Comparison of ENCODE assay signal across 15 cellular contexts in genomic region chr6:25499851-25500250, GRCh38.
DNase-seq lines count a peak whose midpoint lies in the region; FAIRE-seq and TF ChIP-seq lines count a peak whose summit lies in the region.
"Had no signal": no experiment of that assay in that cellular context is flagged by ENCODE, and none has a peak within 500 bp of the region (broad histone marks: within the 10 kb centered on the region; RNA-seq: fewer than 3 reads in every experiment).

No MANE protein-coding gene starts in this region.

- H3K27ac ChIP-seq in HUES6 (ENCODE audit: low read depth, low read length) (peak overlapping the region; percentile 23; the same call in 1 of the 2 replicates), mesenchymal stem cell (ENCODE audit: low read length, poor library complexity, severe bottlenecking) (peak overlapping the region; percentile 21), SK-N-SH (ENCODE audit: low read depth in 2 of 2, low read length in 1 of 2) (no peak overlapping the region)
- H3K27ac ChIP-seq: stomach had no signal

- no peaks in the 10 kb centered on the region for H3K9me2 ChIP-seq in SK-N-SH

- no peak overlapping the region for H4K8ac ChIP-seq in mesenchymal stem cell (ENCODE audit: low read length)

- CTCF ChIA-PET in SK-N-SH (lab: Yijun Ruan, JAX) = interaction anchor here (0.6 to 1.3 kb wide), 5 partner anchors 9 to 234 kb away, joined by 3 to 6 read pairs (median 3); partner anchors contain the start of gene CARMIL1

- H2AFZ ChIP-seq in mesenchymal stem cell (ENCODE audit: low read depth, low read length) (no peak overlapping the region), SK-N-SH (ENCODE audit: low read depth) (no peak overlapping the region)

- in situ Hi-C loops in astrocyte of the spinal cord (cut with HindIII; ENCODE audit: low sequenced_read_pairs) = no loop called here

- H3K4me1 ChIP-seq in HUES6 (ENCODE audit: control insufficient read depth, insufficient read depth, low read length) (peaks cover 16% of the 10 kb centered on the region), mesenchymal stem cell (ENCODE audit: control insufficient read depth, insufficient read depth, low read depth, low read length) (peaks cover 1% of the 10 kb centered on the region), SK-N-SH (ENCODE audit: control insufficient read depth in 1 of 2, insufficient read depth in 2 of 2, low read depth in 1 of 2, low read length in 1 of 2) (no peaks in the 10 kb centered on the region; a peak in 3 of 4 replicates)
- H3K4me1 ChIP-seq: stomach had no signal

- H2BK120ac ChIP-seq in mesenchymal stem cell (ENCODE audit: low read depth, low read length) = no peak overlapping the region

- H3K9me3 ChIP-seq in HUES6 (ENCODE audit: control insufficient read depth, insufficient read depth, low read depth, low read length) (no peaks in the 10 kb centered on the region), mesenchymal stem cell (ENCODE audit: control insufficient read depth, low read length) (no peaks in the 10 kb centered on the region), SK-N-SH (no peaks in the 10 kb centered on the region)
- H3K9me3 ChIP-seq: stomach had no signal

- no peak overlapping the region for H2AK5ac ChIP-seq in mesenchymal stem cell (ENCODE audit: low read length, severe bottlenecking)

- no peak overlapping the region for H2BK15ac ChIP-seq in mesenchymal stem cell (ENCODE audit: low read depth, poor library complexity, severe bottlenecking)

- no peak overlapping the region for H3K4ac ChIP-seq in mesenchymal stem cell (ENCODE audit: low read depth in 1 of 2, low read length in 2 of 2)

- H3K9ac ChIP-seq in HUES6 (ENCODE audit: low read length) (no peak overlapping the region), mesenchymal stem cell (ENCODE audit: low read length) (peak overlapping the region; percentile 46), SK-N-SH (no peak overlapping the region)

- TF ChIP-seq RAD21 in SK-N-SH (IDR thresholded peaks at IDR 0.05; ENCODE audit: low read length) = no peak

- peaks cover 0 to 3% (median 2%) of the 10 kb centered on the region in 3 donors for H3K27me3 Mint-ChIP-seq in immature natural killer cell (ENCODE audit: low read depth in 3 of 3)
- H3K27me3 Mint-ChIP-seq: activated B cell treated with CpG ODN at 0.5 μM for 24 hours; activated naive CD4-positive, alpha-beta T cell treated with anti-CD3 and anti-CD28 coated beads, Interleukin-2, amount 10 ng/mL, durations not matched to agents 7 days and 5 days had no signal

- no peak overlapping the region for H3K14ac ChIP-seq in mesenchymal stem cell (ENCODE audit: low read length in 2 of 2)

- no peak overlapping the region for H3K18ac ChIP-seq in mesenchymal stem cell (ENCODE audit: low read depth in 1 of 2, low read length in 2 of 2)

- H2BK12ac ChIP-seq in mesenchymal stem cell (ENCODE audit: low read length in 2 of 2) = no peak overlapping the region

- no peaks in the 10 kb centered on the region for H3F3A ChIP-seq in SK-N-SH (replicated peaks; ENCODE audit: insufficient read depth)

- no peaks in the 10 kb centered on the region for H3K9me3 Mint-ChIP-seq in immature natural killer cell
- H3K9me3 Mint-ChIP-seq: activated B cell treated with CpG ODN at 0.5 μM for 24 hours; activated naive CD4-positive, alpha-beta T cell treated with anti-CD3 and anti-CD28 coated beads, Interleukin-2, amount 10 ng/mL, durations not matched to agents 7 days and 5 days had no signal

- no peak overlapping the region for H4K91ac ChIP-seq in mesenchymal stem cell (ENCODE audit: low read length)

- H3K27me3 ChIP-seq in HUES6 (ENCODE audit: control insufficient read depth, insufficient read depth, low read length) (no peaks in the 10 kb centered on the region), mesenchymal stem cell (ENCODE audit: control insufficient read depth in 1 of 2, insufficient read depth in 1 of 2, low read length in 2 of 2) (no peaks in the 10 kb centered on the region), SK-N-SH (ENCODE audit: insufficient read depth) (no peaks in the 10 kb centered on the region)
- H3K27me3 ChIP-seq: stomach had no signal

- no peaks in the 10 kb centered on the region for H4K20me1 ChIP-seq in SK-N-SH (ENCODE audit: insufficient read depth)

- FAIRE-seq in GM12891 (lab: Jason Lieb, UNC) = no peak

- no peak overlapping the region for H3K23ac ChIP-seq in mesenchymal stem cell (ENCODE audit: low read length in 2 of 2)

- POLR2A ChIA-PET in SK-N-SH (lab: Yijun Ruan, JAX) = no interaction called here

- H3K36me3 ChIP-seq in HUES6 (ENCODE audit: control insufficient read depth, insufficient read depth, low read length) = no peaks in the 10 kb centered on the region
- peaks cover 0 to 9% of the 10 kb centered on the region in 2 experiments for H3K36me3 ChIP-seq in mesenchymal stem cell (ENCODE audit: control insufficient read depth in 1 of 2, insufficient read depth in 2 of 2, low read depth in 1 of 2, low read length in 2 of 2)
- no peaks in the 10 kb centered on the region for H3K36me3 ChIP-seq in SK-N-SH (replicated peaks in 1 of 2; ENCODE audit: control insufficient read depth in 1 of 2, insufficient read depth in 2 of 2, low read length in 1 of 2)

- TF ChIP-seq EP300 in SK-N-SH (IDR thresholded peaks at IDR 0.05; ENCODE audit: borderline replicate concordance in 1 of 2, low read depth in 1 of 2, low read length in 1 of 2) = no peak

- no peak overlapping the region for H2BK5ac ChIP-seq in mesenchymal stem cell (ENCODE audit: low read depth, low read length, poor library complexity, severe bottlenecking)

- TF ChIP-seq POLR2A in GM12891 (IDR thresholded peaks at IDR 0.05; ENCODE audit: low read depth, low read length) = no peak

- no peaks in the 10 kb centered on the region for H3K4me1 Mint-ChIP-seq in immature natural killer cell
- H3K4me1 Mint-ChIP-seq: activated B cell treated with CpG ODN at 0.5 μM for 24 hours; activated naive CD4-positive, alpha-beta T cell treated with anti-CD3 and anti-CD28 coated beads, Interleukin-2, amount 10 ng/mL, durations not matched to agents 7 days and 5 days had no signal

- no peak overlapping the region for H3K27ac Mint-ChIP-seq in immature natural killer cell
- H3K27ac Mint-ChIP-seq: activated B cell treated with CpG ODN at 0.5 μM for 24 hours; activated naive CD4-positive, alpha-beta T cell treated with anti-CD3 and anti-CD28 coated beads, Interleukin-2, amount 10 ng/mL, durations not matched to agents 7 days and 5 days had no signal

- no peak overlapping the region for H3K4me3 Mint-ChIP-seq in immature natural killer cell
- H3K4me3 Mint-ChIP-seq: activated B cell treated with CpG ODN at 0.5 μM for 24 hours; activated naive CD4-positive, alpha-beta T cell treated with anti-CD3 and anti-CD28 coated beads, Interleukin-2, amount 10 ng/mL, durations not matched to agents 7 days and 5 days had no signal

- H3K79me1 ChIP-seq in mesenchymal stem cell (replicated peaks; ENCODE audit: low read length, poor library complexity, severe bottlenecking) = peaks cover 7% of the 10 kb centered on the region

- H3K4me2 ChIP-seq in mesenchymal stem cell (ENCODE audit: low read length, poor library complexity, severe bottlenecking) (no peak overlapping the region), SK-N-SH (no peak overlapping the region)

- no peaks in the 10 kb centered on the region for H3K79me2 ChIP-seq in SK-N-SH (ENCODE audit: insufficient read depth)

- H3K4me3 ChIP-seq in HUES6 (ENCODE audit: low read depth, low read length) (no peak overlapping the region), astrocyte of the spinal cord (ENCODE audit: low read depth, low read length) (no peak overlapping the region), mesenchymal stem cell (ENCODE audit: insufficient read depth in 1 of 2, low read depth in 1 of 2, low read length in 2 of 2) (no peak overlapping the region), SK-N-SH (ENCODE audit: low read depth in 2 of 2, low read length in 1 of 2) (no peak overlapping the region)
- H3K4me3 ChIP-seq: stomach had no signal

- DNase-seq in AG08395 (ENCODE audit: low spot score) = peak; percentile 14
- peak; percentile 58 for DNase-seq in astrocyte of the spinal cord (ENCODE audit: low read depth, low spot score)
- DNase-seq in mesenchymal stem cell = no peak
- no peak for DNase-seq in GM12891 (ENCODE audit: insufficient read length, low spot score)
- DNase-seq in immature natural killer cell = no peak
- no peak for DNase-seq in A172 (ENCODE audit: low spot score)
- DNase-seq in SK-N-SH = no peak
- DNase-seq: activated B cell treated with CpG ODN at 0.5 μM for 24 hours; activated naive CD4-positive, alpha-beta T cell treated with anti-CD3 and anti-CD28 coated beads, Interleukin-2, amount 10 ng/mL, durations not matched to agents 7 days and 5 days; cerebellar nuclear complex; HCEC 1CT; left ventricle myocardium superior; NCI-H2029 treated with DMSO at 0.1 percent for 48 hours; stomach had no signal

- no peaks in the 10 kb centered on the region for H3K36me3 Mint-ChIP-seq in immature natural killer cell
- H3K36me3 Mint-ChIP-seq: activated naive CD4-positive, alpha-beta T cell treated with anti-CD3 and anti-CD28 coated beads, Interleukin-2, amount 10 ng/mL, durations not matched to agents 7 days and 5 days had no signal

- TF ChIP-seq CTCF in astrocyte of the spinal cord (IDR thresholded peaks at IDR 0.05; ENCODE audit: low read depth, low read length) = no peak
- TF ChIP-seq CTCF in SK-N-SH (IDR thresholded peaks at IDR 0.05) = no peak

TF ChIP-seq in GM12891, 5 proteins besides CTCF, POLR2A, EP300 and RAD21:
- TF ChIP-seq SPI1 (IDR thresholded peaks at IDR 0.05; ENCODE audit: low read depth, low read length) = no peak
- no peak for TF ChIP-seq POU2F2 (IDR thresholded peaks at IDR 0.05; ENCODE audit: low read depth, low read length)
- TF ChIP-seq TAF1 (IDR thresholded peaks at IDR 0.05; ENCODE audit: low read depth, low read length) = no peak
- no peak for TF ChIP-seq POLR2AphosphoS5 (IDR thresholded peaks at IDR 0.05; ENCODE audit: low read depth, low read length)
- TF ChIP-seq PAX5 (IDR thresholded peaks at IDR 0.05; ENCODE audit: insufficient read depth, low read length, severe bottlenecking) = no peak
TF ChIP-seq in GM12891: peak in this region for 0.

TF ChIP-seq in SK-N-SH, 30 proteins besides CTCF, POLR2A, EP300 and RAD21 (continues in another document):
- TF ChIP-seq FOXM1 (IDR thresholded peaks at IDR 0.05; ENCODE audit: low read depth) (no peak), TCF12 (IDR thresholded peaks at IDR 0.05) (no peak), MAX (IDR thresholded peaks at IDR 0.05; ENCODE audit: low read depth) (no peak), FOXJ3 (CRISPR knock-in tag; IDR thresholded peaks at IDR 0.05) (no peak), TEAD4 (IDR thresholded peaks at IDR 0.05; ENCODE audit: borderline replicate concordance, insufficient read depth) (no peak)

Comparison
In these comparisons a context has a peak if more than half of its experiments do, and no peak if none do; other contexts are left out.
1. DNase-seq: peak in AG08395 (single experiment) and astrocyte of the spinal cord (single experiment); none in mesenchymal stem cell (single experiment), GM12891 (single experiment), immature natural killer cell (0 of 3), A172 (single experiment) and SK-N-SH (single experiment).
2. H3K27ac ChIP-seq: peak in HUES6 (single experiment) and mesenchymal stem cell (single experiment); none in SK-N-SH (0 of 2).